In the genomic region with DNA sequence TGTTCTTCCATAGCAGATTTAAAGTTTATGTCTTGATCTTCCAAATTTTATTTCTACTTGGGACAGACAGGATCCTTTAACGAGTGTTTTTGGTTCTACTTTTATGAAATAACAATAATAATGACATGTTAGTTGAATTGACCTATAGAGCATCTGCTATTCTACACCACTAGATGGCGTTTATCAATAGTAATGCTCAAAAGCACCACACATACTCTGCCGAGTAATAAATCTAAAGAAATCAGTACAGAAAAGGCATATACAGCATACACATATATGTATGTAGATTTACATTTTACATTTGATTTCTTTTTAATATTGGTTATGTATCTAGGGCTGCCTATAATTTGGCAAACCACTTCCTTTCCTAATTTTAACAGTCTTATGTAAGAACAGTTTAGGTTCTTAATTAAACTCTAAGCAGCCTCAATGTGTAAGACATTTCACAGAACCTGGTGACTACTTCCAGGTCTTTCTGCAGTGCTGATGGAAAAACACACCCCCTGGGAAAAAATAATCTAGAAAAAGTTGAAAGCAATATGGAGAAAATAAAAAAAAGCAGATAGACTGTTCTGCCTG, we compare ENCODE assay signal across 8 cellular contexts. TPM values are rescaled to one million over a fixed set of nuclear protein-coding genes. Genes with fewer than 3 reads are reported as not detected.
DNase-seq lines count a peak whose midpoint lies in the region; ATAC-seq, FAIRE-seq and TF ChIP-seq lines count a peak whose summit lies in the region.

No MANE protein-coding gene starts in this region.

- H3K27ac ChIP-seq in GM23248 (no peak overlapping the region), mesendoderm (ENCODE audit: low read depth, low read length) (no peak overlapping the region)

- no peaks in the 10 kb centered on the region for H3F3A ChIP-seq in GM23248 (ENCODE audit: insufficient read depth)

- peak; percentile 7 for DNase-seq in GF-D8 (lab: John Stamatoyannopoulos, UW)
- DNase-seq in GM23248: peak; percentile 83
- DNase-seq in RPMI7951 (ENCODE audit: low read depth): peak; percentile 65
- peak; percentile 20 for DNase-seq in naive B cell
- DNase-seq in mesendoderm: no peak
- no peak for DNase-seq in stimulated activated CD4-positive, alpha-beta T cell treated with anti-CD3 and anti-CD28 coated beads, Interleukin-2, amount 100 ng/mL, for 48 hours

- H3K9me2 ChIP-seq in GM23248 (ENCODE audit: insufficient read depth): no peaks in the 10 kb centered on the region

- no peak overlapping the region for H3K9ac ChIP-seq in GM23248
- no peak overlapping the region for H3K9ac ChIP-seq in mesendoderm (ENCODE audit: low read length)

- no peaks in the 10 kb centered on the region for H4K20me1 ChIP-seq in GM23248 (ENCODE audit: insufficient read depth)

- H3K79me2 ChIP-seq in GM23248 (ENCODE audit: insufficient read depth) (no peaks in the 10 kb centered on the region), mesendoderm (ENCODE audit: control insufficient read depth, insufficient read depth, low read length) (no peaks in the 10 kb centered on the region)

- ATAC-seq in naive B cell (ENCODE audit: low read depth in 2 of 2): peak; percentile 61 to 71

- H3K9me3 ChIP-seq in GM23248 (ENCODE audit: low read depth): no peaks in the 10 kb centered on the region

- no peak overlapping the region for H3K4me3 Mint-ChIP-seq in naive B cell

- H3K27me3 Mint-ChIP-seq in naive B cell: peaks cover 0 to 8% (median 8%) of the 10 kb centered on the region in 3 donors

- H4K5ac ChIP-seq in mesendoderm (ENCODE audit: low read length): no peak overlapping the region

- peak; percentile 91 for TF ChIP-seq CTCF in LNCAP (IDR thresholded peaks at IDR 0.05)

- no peak overlapping the region for H3K23ac ChIP-seq in mesendoderm (ENCODE audit: low read length)

- H2AK5ac ChIP-seq in mesendoderm (ENCODE audit: low read length): no peak overlapping the region

- no peaks in the 10 kb centered on the region for H3K36me3 Mint-ChIP-seq in naive B cell

- H3K4me3 ChIP-seq in GM23248 (no peak overlapping the region), mesendoderm (ENCODE audit: low read length) (no peak overlapping the region)

- H3K36me3 ChIP-seq in GM23248 (ENCODE audit: low read depth) (no peaks in the 10 kb centered on the region), mesendoderm (ENCODE audit: control insufficient read depth, insufficient read depth, low read length) (no peaks in the 10 kb centered on the region)

- WGBS in GM23248 (ENCODE audit: low coverage in 1 of 2, low lambda C conversion rate in 2 of 2, missing lambda C conversion rate in 2 of 2), 2 experiments: 1% methylated on average over 3 of the region's 3 CpGs
- no CpG with 5 or more reads among the region's 3 CpGs for WGBS in mesendoderm (ENCODE audit: extremely low coverage, insufficient coverage, low lambda C conversion rate)

- no peaks in the 10 kb centered on the region for H3K79me1 ChIP-seq in mesendoderm (ENCODE audit: low read length)

- H3K4me2 ChIP-seq in GM23248 (ENCODE audit: unreplicated experiment) (no peak overlapping the region), mesendoderm (ENCODE audit: low read length) (no peak overlapping the region)

- no peak overlapping the region for H3K18ac ChIP-seq in mesendoderm (ENCODE audit: low read length)

- H3K4ac ChIP-seq in mesendoderm (ENCODE audit: low read depth, low read length): no peak overlapping the region

- in situ Hi-C loops in GM23248 (cut with MboI): loop anchor here (10.0 kb wide), 2 partner anchors 319 to 599 kb away; partner anchors contain the start of gene NTPCR

- no peak overlapping the region for H2AFZ ChIP-seq in GM23248

- H3K27me3 ChIP-seq in GM23248 (replicated peaks; ENCODE audit: insufficient read depth): no peaks in the 10 kb centered on the region; the same call in 1 of the 2 replicates
- no peaks in the 10 kb centered on the region for H3K27me3 ChIP-seq in mesendoderm (ENCODE audit: insufficient read depth, low read length, poor library complexity)

- no peak overlapping the region for H2BK120ac ChIP-seq in mesendoderm (ENCODE audit: low read depth, low read length)

- peak; percentile 95 for FAIRE-seq in endometrium (lab: Jason Lieb, UNC)

- peaks cover 2 to 7% (median 4%) of the 10 kb centered on the region in 3 donors for H3K4me1 Mint-ChIP-seq in naive B cell

- H3K9me3 Mint-ChIP-seq in naive B cell: no peaks in the 10 kb centered on the region

- H3K4me1 ChIP-seq in GM23248 (ENCODE audit: insufficient read depth) (0 out of 2 replicates have a peak, but pooled peaks cover 1% of the 10 kb centered on the region), mesendoderm (ENCODE audit: control insufficient read depth, low read depth, low read length) (peaks cover 4% of the 10 kb centered on the region)

- H3K27ac Mint-ChIP-seq in naive B cell: no peak overlapping the region

- no peak overlapping the region for H2BK15ac ChIP-seq in mesendoderm (replicated peaks; ENCODE audit: low read depth)

- no peak overlapping the region for H3K56ac ChIP-seq in mesendoderm (ENCODE audit: low read length)

- no peak overlapping the region for H2BK5ac ChIP-seq in mesendoderm (ENCODE audit: low read length)

- H4K8ac ChIP-seq in mesendoderm (ENCODE audit: low read depth, low read length): no peak overlapping the region

RNA-seq across cellular contexts. Expression of gene SIPA1L2, which starts 5.9 kb away (rescaled TPM):
- 4.4 and 5.9 TPM in 2 replicates for total RNA-seq in GM23248 (2014; rRNA removed; shearing (Covaris generic))
- polyA plus RNA-seq in GM23248 (2016; fragmentation: Nextera tagmentation; extraction: Ambion mirVana): 0.82 and 1.1 TPM in 2 replicates
- total RNA-seq in RPMI7951 (2014; rRNA removed; shearing (Covaris generic)): 12.9 and 21.0 TPM in 2 replicates
- polyA plus RNA-seq in naive B cell (ENCODE audit: low read depth in 6 of 6): not detected
- 31.7 TPM for polyA plus RNA-seq in mesendoderm (2013, experiment 1 of 2)
- polyA plus RNA-seq in mesendoderm (2013, experiment 2 of 2): 33.6 TPM

Comparison
In these comparisons a context has a peak if more than half of its experiments do, and no peak if none do; other contexts are left out.
1. DNase-seq: peak in GF-D8 (single experiment), GM23248 (single experiment), RPMI7951 (single experiment) and naive B cell (single experiment); none in mesendoderm (single experiment) and stimulated activated CD4-positive, alpha-beta T cell treated with anti-CD3 and anti-CD28 coated beads, Interleukin-2, amount 100 ng/mL, for 48 hours (0 of 2).